ENCODE assay signal across 1 cellular context in the genomic region with DNA sequence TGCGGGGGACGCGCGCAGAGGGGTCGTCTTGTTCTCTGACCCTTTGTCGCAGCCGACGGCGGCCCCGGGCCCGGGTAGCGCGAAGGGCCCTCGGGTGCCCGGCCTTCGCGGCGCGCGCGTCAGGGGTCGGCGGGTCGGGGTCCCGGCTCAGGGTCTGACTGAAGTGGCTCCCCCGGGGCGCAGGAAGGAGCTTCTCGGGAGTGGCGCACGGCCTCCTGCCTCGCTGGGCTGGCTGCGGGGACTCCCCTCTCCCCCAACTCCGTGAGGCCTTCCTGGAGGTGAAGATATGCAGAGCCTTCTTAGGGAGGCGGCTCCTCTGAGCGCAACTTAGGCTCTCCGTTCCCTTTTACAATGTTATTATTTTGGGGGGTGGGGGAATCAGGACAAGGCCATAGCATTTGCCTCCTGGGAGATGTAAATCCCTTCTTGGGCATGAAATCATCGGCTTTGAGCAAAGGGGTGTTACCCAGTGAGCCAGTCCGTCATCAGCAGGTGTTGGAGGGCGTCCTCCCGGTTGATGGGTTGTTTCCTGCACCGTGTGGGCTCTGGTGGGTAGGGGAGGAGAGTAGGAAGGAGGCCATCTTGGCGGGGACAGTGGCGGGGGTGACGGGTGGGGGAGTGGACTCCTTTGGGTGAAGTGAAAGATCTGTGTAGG.
A peak's percentile ranks its signal among the peaks of the same experiment; 100 is the strongest.
TF ChIP-seq lines count a peak whose summit lies in the region.

No MANE protein-coding gene starts in this region.

TF ChIP-seq in WTC11, 78 proteins besides CTCF, POLR2A, EP300 and RAD21 (continued from another document):
- TF ChIP-seq AFF4 (CRISPR knock-in tag; IDR thresholded peaks at IDR 0.05; ENCODE audit: borderline replicate concordance): no peak
- TF ChIP-seq, protein P1, sequence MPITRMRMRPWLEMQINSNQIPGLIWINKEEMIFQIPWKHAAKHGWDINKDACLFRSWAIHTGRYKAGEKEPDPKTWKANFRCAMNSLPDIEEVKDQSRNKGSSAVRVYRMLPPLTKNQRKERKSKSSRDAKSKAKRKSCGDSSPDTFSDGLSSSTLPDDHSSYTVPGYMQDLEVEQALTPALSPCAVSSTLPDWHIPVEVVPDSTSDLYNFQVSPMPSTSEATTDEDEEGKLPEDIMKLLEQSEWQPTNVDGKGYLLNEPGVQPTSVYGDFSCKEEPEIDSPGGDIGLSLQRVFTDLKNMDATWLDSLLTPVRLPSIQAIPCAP (CRISPR knock-in tag; IDR thresholded peaks at IDR 0.05): 0 out of 2 replicates have a peak, but pooled peaks have one; percentile 57
TF ChIP-seq in WTC11: peak in this region for 10.
